Comparison of ENCODE assay signal across 29 cellular contexts in the genomic region with DNA sequence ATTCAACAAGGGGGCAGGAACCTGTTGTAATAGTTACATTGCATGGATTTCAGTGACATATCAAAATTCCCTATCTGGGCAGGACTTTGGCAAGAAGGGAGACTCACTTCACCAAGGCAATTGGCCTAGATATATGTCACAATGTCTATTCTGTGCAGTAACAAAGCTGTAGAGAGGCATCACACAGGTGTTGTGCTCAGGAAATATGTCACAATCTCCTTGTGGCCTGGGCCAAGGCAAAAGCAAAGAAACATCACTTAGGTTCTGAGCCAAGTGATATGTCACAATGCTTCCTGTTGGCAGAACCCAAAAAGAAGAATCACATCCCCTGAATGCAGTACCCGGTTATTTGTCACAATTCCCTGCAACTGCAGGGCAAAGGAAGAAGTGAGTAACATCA.
DNase-seq lines count a peak whose midpoint lies in the region; ATAC-seq and TF ChIP-seq lines count a peak whose summit lies in the region.
"Had no signal": no experiment of that assay in that cellular context is flagged by ENCODE, and none has a peak within 500 bp of the region (broad histone marks: within the 10 kb centered on the region; RNA-seq: fewer than 3 reads in every experiment).

No MANE protein-coding gene starts in this region.

- H3K27ac ChIP-seq in neutrophil = peak overlapping the region; percentile 52
- H3K27ac ChIP-seq: 22Rv1; A549; BLaER1; BLaER1 treated with 17β-estradiol and CSF1 and Interleukin-3, amounts not matched to agents 10 nM and 100 nM; C4-2B had no signal

- no peaks in the 10 kb centered on the region for H3K9me3 ChIP-seq in neutrophil
- H3K9me3 ChIP-seq: A549; BE2C; BLaER1; BLaER1 treated with 17β-estradiol and CSF1 and Interleukin-3, amounts not matched to agents 10 nM and 100 nM; Caco-2 had no signal

- DNase-seq in left lobe of liver (ENCODE audit: low spot score) (no peak), SK-N-DZ (ENCODE audit: low spot score) (no peak), NCI-H2081 treated with DMSO at 0.1 percent for 48 hours (lab: John Stamatoyannopoulos, UW) (no peak)
- DNase-seq: 8988T; ACHN; AML-193; BE2C; C1 segment of cervical spinal cord; Caco-2; Calu3; CD4-positive, alpha-beta memory T cell; CD4-positive, alpha-beta T cell; CD4-positive, CD25-positive, alpha-beta regulatory T cell; CD8-positive, alpha-beta memory T cell; CD8-positive, alpha-beta T cell; COR-L47; DMS 273 treated with DMSO at 0.1 percent for 48 hours; DMS153; DMS53; DMS79; DMS79 treated with DMSO at 0.1 percent for 48 hours; DND-41; EL had no signal

- H3K4me3 ChIP-seq in neutrophil (ENCODE audit: low read depth in 1 of 2, low read length in 1 of 2) = no peak overlapping the region
- H3K4me3 ChIP-seq: A549; BLaER1; BLaER1 treated with 17β-estradiol and CSF1 and Interleukin-3, amounts not matched to agents 10 nM and 100 nM had no signal

- TF ChIP-seq CTCF in neutrophil (IDR thresholded peaks at IDR 0.05) = no peak

- no peaks in the 10 kb centered on the region for H3K4me1 ChIP-seq in neutrophil (ENCODE audit: control insufficient read depth in 1 of 2, insufficient read depth in 1 of 2, low read depth in 1 of 2, low read length in 1 of 2)
- H3K4me1 ChIP-seq: A549; BE2C; BLaER1; BLaER1 treated with 17β-estradiol and CSF1 and Interleukin-3, amounts not matched to agents 10 nM and 100 nM; Caco-2 had no signal

- H3K36me3 ChIP-seq in neutrophil = no peaks in the 10 kb centered on the region
- H3K36me3 ChIP-seq: BE2C; BLaER1; BLaER1 treated with 17β-estradiol and CSF1 and Interleukin-3, amounts not matched to agents 10 nM and 100 nM had no signal

- H3K27me3 ChIP-seq in neutrophil = no peaks in the 10 kb centered on the region
- H3K27me3 ChIP-seq: BE2C; BLaER1; BLaER1 treated with 17β-estradiol and CSF1 and Interleukin-3, amounts not matched to agents 10 nM and 100 nM had no signal

- ATAC-seq in left lobe of liver = peak; percentile 61
- ATAC-seq: A549; CD8-positive, alpha-beta T cell had no signal
